Comparison of ENCODE assay signal across 8 cellular contexts in genomic region chr16:3305109-3306068, GRCh38. TPM values are rescaled to one million over a fixed set of nuclear protein-coding genes. Genes with fewer than 3 reads are reported as not detected.
DNase-seq lines count a peak whose midpoint lies in the region; ATAC-seq, FAIRE-seq and TF ChIP-seq lines count a peak whose summit lies in the region.

Gene TIGD7, minus strand, starts transcription at chr16:3305430. Its CDS starts 4,816 bp downstream, at chr16:3300614.
Gene ZNF75A, plus strand, starts transcription at chr16:3305497. Its CDS starts 2,932 bp downstream, at chr16:3308429.

- peak; percentile 75 for DNase-seq in GM12864 (ENCODE audit: low read depth)
- peak; percentile 73 to 93 (median 92) for DNase-seq in NCI-H1417 (lab: John Stamatoyannopoulos, UW)
- peak; percentile 66 to 68 (median 67) for DNase-seq in T-helper 17 cell
- peak; percentile 92 to 95 (median 95) for DNase-seq in right cardiac atrium
- peak; percentile 80 for DNase-seq in pulmonary artery endothelial cell (ENCODE audit: low read depth, low spot score)
- peak; percentile 95 for DNase-seq in urothelium cell line (ENCODE audit: low spot score)

- H3K4me3 ChIP-seq in GM12864 (ENCODE audit: low read depth, low read length) = peak within 1 kb of the TSS; percentile 85
- peak within 1 kb of the TSS; percentile 83 for H3K4me3 ChIP-seq in right cardiac atrium (ENCODE audit: low read length)

- no peak for FAIRE-seq in urothelium cell line (lab: Jason Lieb, UNC)

- no peaks in the 10 kb centered on the region for H3K4me1 ChIP-seq in right cardiac atrium (ENCODE audit: control insufficient read depth, insufficient read depth, low read length)

- TF ChIP-seq CTCF in GM12864 (IDR thresholded peaks at IDR 0.05; ENCODE audit: low read depth, low read length, missing control alignments) = no peak

- peak within 1 kb of the TSS; percentile 27 for H3K27ac Mint-ChIP-seq in T-helper 17 cell

- WGBS in right cardiac atrium = 1% methylated on average over 103 of the region's 103 CpGs

- intact Hi-C loops in right cardiac atrium (cut with DNase I) = loop anchor here in 2 of 4 donors (2.0 to 10.0 kb wide), 2 partner anchors 23 to 99 kb away; partner anchors contain the start of genes ZNF174 (in 1 of the 2), ZNF263 (in 1 of the 2) and ZSCAN32 (in 1 of the 2)

- H3K27ac ChIP-seq in angular gyrus (ENCODE audit: low read depth, low read length) (peak within 1 kb of the TSS; percentile 92), right cardiac atrium (ENCODE audit: low read length) (peak within 1 kb of the TSS; percentile 97)

- H3K36me3 Mint-ChIP-seq in T-helper 17 cell (ENCODE audit: low read depth) = peaks cover 12% of the 10 kb centered on the region

- ATAC-seq in HG02623 (IDR thresholded peaks at IDR 0.05; ENCODE audit: unreplicated experiment) = peak; percentile 91
- peak; percentile 93 for ATAC-seq in T-helper 17 cell
- peak; percentile 99 for ATAC-seq in right cardiac atrium

- H3K9me3 ChIP-seq in T-helper 17 cell (ENCODE audit: control insufficient read depth, low read length, poor library complexity, severe bottlenecking) = peaks cover 16% of the 10 kb centered on the region
- H3K9me3 ChIP-seq in right cardiac atrium (ENCODE audit: control insufficient read depth, low read length) = peaks cover 10% of the 10 kb centered on the region

- H3K4me3 Mint-ChIP-seq in T-helper 17 cell = peak within 1 kb of the TSS; percentile 80

- H3K27me3 Mint-ChIP-seq in T-helper 17 cell = no peaks in the 10 kb centered on the region

- no peaks in the 10 kb centered on the region for H3K27me3 ChIP-seq in right cardiac atrium (ENCODE audit: control insufficient read depth, insufficient read depth)

- no peaks in the 10 kb centered on the region for H3K4me1 Mint-ChIP-seq in T-helper 17 cell

RNA-seq across cellular contexts. Expression of gene TIGD7, which starts in this region (rescaled TPM):
- total RNA-seq in T-helper 17 cell = 1 to 10 TPM; 1.9 TPM
- total RNA-seq in right cardiac atrium = 1 to 10 TPM; 5.1 to 8.7 (median 6.4) TPM
- 3.5 TPM for polyA plus RNA-seq in right cardiac atrium
- 3.4 and 4.7 TPM in 2 replicates for total RNA-seq in pulmonary artery endothelial cell

RNA-seq across cellular contexts. Expression of gene ZNF75A, which starts in this region (rescaled TPM):
- total RNA-seq in T-helper 17 cell (10 to 100 TPM; 26.3 to 28.1 TPM), right cardiac atrium (10 to 100 TPM; 19.8 to 23.0 (median 21.5) TPM), pulmonary artery endothelial cell (17.6 and 20.3 TPM in 2 replicates)
- polyA plus RNA-seq in right cardiac atrium = 16.0 TPM

Comparison
In these comparisons a context has a peak if more than half of its experiments do, and no peak if none do; other contexts are left out.
1. Peak in every context shown above with its lines: DNase-seq, ATAC-seq, H3K4me3 ChIP-seq and H3K27ac ChIP-seq.